ENCODE assay signal across 1 cellular context in the genomic region with DNA sequence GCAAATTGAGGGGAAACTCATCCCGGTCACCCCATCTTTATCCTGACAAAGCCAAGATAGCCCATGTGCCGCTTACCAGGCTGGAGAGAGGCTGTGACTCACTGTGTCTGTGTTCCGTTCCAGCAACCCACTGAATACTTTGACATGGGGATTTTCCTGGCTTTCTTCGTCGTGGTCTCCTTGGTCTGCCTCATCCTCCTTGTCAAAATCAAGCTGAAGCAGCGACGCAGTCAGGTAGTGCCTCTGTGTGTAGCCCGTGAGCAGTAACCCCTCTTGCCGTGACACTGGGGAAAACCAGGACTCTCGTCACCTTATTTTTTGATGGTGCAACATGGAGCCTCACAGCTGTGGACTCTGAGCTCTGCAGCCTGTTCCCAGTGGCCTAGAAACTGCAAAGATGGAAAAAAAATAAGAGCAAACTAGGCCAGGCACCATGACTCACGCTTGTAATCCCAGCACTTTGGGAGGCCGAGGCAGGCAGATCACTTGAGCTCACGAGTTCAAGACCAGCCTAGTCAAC.
A peak's percentile ranks its signal among the peaks of the same experiment; 100 is the strongest.
TF ChIP-seq lines count a peak whose summit lies in the region.

No MANE protein-coding gene starts in this region.

TF ChIP-seq in HepG2, 621 proteins besides CTCF, POLR2A, EP300 and RAD21 (continued from another document and continues in another):
- TF ChIP-seq, protein P1, sequence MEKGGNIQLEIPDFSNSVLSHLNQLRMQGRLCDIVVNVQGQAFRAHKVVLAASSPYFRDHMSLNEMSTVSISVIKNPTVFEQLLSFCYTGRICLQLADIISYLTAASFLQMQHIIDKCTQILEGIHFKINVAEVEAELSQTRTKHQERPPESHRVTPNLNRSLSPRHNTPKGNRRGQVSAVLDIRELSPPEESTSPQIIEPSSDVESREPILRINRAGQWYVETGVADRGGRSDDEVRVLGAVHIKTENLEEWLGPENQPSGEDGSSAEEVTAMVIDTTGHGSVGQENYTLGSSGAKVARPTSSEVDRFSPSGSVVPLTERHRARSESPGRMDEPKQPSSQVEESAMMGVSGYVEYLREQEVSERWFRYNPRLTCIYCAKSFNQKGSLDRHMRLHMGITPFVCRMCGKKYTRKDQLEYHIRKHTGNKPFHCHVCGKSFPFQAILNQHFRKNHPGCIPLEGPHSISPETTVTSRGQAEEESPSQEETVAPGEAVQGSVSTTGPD (CRISPR knock-in tag; IDR thresholded peaks at IDR 0.05) = no peak
- TF ChIP-seq MED1 (CRISPR knock-in tag; IDR thresholded peaks at IDR 0.05) (0 out of 2 replicates have a peak, but pooled peaks have one; percentile 5), ZBTB7B (CRISPR knock-in tag; IDR thresholded peaks at IDR 0.05) (no peak), ZNF382 (CRISPR knock-in tag; IDR thresholded peaks at IDR 0.05; ENCODE audit: borderline replicate concordance) (no peak), ZNF558 (CRISPR knock-in tag; IDR thresholded peaks at IDR 0.05; ENCODE audit: borderline replicate concordance) (no peak), MAFK (conservative IDR thresholded peaks at IDR 0.05 in 1 of 2, IDR thresholded peaks at IDR 0.05 in 1 of 2; ENCODE audit: low read length in 2 of 2) (no peak), PAX8 (CRISPR knock-in tag; IDR thresholded peaks at IDR 0.05; ENCODE audit: borderline replicate concordance) (no peak), ZNF883 (CRISPR knock-in tag; IDR thresholded peaks at IDR 0.05; ENCODE audit: not compliant biosample characterization) (no peak), ZNF891 (CRISPR knock-in tag; IDR thresholded peaks at IDR 0.05) (no peak), NR2F1 (CRISPR knock-in tag; IDR thresholded peaks at IDR 0.05) (no peak), RFX5 (IDR thresholded peaks at IDR 0.05; ENCODE audit: low read depth, low read length) (no peak), BHLHE40 (IDR thresholded peaks at IDR 0.05; ENCODE audit: low read length) (no peak), YEATS4 (CRISPR knock-in tag; IDR thresholded peaks at IDR 0.05; ENCODE audit: borderline replicate concordance) (no peak), RXRB (CRISPR knock-in tag; IDR thresholded peaks at IDR 0.05; ENCODE audit: borderline replicate concordance) (peak; percentile 41), ZKSCAN8 (CRISPR knock-in tag; IDR thresholded peaks at IDR 0.05; ENCODE audit: borderline replicate concordance) (no peak), ZFY (CRISPR knock-in tag; IDR thresholded peaks at IDR 0.05) (peak; percentile 40), PHF8 (CRISPR knock-in tag; IDR thresholded peaks at IDR 0.05) (no peak), ZNF143 (CRISPR knock-in tag; IDR thresholded peaks at IDR 0.05) (no peak), NFE2L1 (CRISPR knock-in tag; IDR thresholded peaks at IDR 0.05; ENCODE audit: borderline replicate concordance) (no peak), ZIK1 (CRISPR knock-in tag; IDR thresholded peaks at IDR 0.05; ENCODE audit: borderline replicate concordance, low read depth) (no peak), HNF4G (IDR thresholded peaks at IDR 0.05; ENCODE audit: borderline replicate concordance, low read depth, low read length) (peak; percentile 56; the same call in 1 of the 2 replicates), HNF4G (CRISPR knock-in tag; IDR thresholded peaks at IDR 0.05; ENCODE audit: borderline replicate concordance, low read depth) (0 out of 2 replicates have a peak, but pooled peaks have one; percentile 21)
- TF ChIP-seq, protein P2, sequence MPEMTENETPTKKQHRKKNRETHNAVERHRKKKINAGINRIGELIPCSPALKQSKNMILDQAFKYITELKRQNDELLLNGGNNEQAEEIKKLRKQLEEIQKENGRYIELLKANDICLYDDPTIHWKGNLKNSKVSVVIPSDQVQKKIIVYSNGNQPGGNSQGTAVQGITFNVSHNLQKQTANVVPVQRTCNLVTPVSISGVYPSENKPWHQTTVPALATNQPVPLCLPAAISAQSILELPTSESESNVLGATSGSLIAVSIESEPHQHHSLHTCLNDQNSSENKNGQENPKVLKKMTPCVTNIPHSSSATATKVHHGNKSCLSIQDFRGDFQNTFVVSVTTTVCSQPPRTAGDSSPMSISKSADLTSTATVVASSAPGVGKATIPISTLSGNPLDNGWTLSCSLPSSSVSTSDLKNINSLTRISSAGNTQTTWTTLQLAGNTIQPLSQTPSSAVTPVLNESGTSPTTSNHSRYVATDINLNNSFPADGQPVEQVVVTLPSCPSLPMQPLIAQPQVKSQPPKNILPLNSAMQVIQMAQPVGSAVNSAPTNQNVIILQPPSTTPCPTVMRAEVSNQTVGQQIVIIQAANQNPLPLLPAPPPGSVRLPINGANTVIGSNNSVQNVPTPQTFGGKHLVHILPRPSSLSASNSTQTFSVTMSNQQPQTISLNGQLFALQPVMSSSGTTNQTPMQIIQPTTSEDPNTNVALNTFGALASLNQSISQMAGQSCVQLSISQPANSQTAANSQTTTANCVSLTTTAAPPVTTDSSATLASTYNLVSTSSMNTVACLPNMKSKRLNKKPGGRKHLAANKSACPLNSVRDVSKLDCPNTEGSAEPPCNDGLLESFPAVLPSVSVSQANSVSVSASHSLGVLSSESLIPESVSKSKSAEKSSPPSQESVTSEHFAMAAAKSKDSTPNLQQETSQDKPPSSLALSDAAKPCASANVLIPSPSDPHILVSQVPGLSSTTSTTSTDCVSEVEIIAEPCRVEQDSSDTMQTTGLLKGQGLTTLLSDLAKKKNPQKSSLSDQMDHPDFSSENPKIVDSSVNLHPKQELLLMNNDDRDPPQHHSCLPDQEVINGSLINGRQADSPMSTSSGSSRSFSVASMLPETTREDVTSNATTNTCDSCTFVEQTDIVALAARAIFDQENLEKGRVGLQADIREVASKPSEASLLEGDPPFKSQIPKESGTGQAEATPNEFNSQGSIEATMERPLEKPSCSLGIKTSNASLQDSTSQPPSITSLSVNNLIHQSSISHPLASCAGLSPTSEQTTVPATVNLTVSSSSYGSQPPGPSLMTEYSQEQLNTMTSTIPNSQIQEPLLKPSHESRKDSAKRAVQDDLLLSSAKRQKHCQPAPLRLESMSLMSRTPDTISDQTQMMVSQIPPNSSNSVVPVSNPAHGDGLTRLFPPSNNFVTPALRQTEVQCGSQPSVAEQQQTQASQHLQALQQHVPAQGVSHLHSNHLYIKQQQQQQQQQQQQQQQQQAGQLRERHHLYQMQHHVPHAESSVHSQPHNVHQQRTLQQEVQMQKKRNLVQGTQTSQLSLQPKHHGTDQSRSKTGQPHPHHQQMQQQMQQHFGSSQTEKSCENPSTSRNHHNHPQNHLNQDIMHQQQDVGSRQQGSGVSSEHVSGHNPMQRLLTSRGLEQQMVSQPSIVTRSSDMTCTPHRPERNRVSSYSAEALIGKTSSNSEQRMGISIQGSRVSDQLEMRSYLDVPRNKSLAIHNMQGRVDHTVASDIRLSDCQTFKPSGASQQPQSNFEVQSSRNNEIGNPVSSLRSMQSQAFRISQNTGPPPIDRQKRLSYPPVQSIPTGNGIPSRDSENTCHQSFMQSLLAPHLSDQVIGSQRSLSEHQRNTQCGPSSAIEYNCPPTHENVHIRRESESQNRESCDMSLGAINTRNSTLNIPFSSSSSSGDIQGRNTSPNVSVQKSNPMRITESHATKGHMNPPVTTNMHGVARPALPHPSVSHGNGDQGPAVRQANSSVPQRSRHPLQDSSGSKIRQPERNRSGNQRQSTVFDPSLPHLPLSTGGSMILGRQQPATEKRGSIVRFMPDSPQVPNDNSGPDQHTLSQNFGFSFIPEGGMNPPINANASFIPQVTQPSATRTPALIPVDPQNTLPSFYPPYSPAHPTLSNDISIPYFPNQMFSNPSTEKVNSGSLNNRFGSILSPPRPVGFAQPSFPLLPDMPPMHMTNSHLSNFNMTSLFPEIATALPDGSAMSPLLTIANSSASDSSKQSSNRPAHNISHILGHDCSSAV (CRISPR knock-in tag; IDR thresholded peaks at IDR 0.05; ENCODE audit: borderline replicate concordance) = no peak
- TF ChIP-seq, protein P3, sequence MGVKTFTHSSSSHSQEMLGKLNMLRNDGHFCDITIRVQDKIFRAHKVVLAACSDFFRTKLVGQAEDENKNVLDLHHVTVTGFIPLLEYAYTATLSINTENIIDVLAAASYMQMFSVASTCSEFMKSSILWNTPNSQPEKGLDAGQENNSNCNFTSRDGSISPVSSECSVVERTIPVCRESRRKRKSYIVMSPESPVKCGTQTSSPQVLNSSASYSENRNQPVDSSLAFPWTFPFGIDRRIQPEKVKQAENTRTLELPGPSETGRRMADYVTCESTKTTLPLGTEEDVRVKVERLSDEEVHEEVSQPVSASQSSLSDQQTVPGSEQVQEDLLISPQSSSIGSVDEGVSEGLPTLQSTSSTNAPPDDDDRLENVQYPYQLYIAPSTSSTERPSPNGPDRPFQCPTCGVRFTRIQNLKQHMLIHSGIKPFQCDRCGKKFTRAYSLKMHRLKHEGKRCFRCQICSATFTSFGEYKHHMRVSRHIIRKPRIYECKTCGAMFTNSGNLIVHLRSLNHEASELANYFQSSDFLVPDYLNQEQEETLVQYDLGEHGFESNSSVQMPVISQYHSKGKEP (CRISPR knock-in tag; IDR thresholded peaks at IDR 0.05) = no peak
- TF ChIP-seq, protein P4, sequence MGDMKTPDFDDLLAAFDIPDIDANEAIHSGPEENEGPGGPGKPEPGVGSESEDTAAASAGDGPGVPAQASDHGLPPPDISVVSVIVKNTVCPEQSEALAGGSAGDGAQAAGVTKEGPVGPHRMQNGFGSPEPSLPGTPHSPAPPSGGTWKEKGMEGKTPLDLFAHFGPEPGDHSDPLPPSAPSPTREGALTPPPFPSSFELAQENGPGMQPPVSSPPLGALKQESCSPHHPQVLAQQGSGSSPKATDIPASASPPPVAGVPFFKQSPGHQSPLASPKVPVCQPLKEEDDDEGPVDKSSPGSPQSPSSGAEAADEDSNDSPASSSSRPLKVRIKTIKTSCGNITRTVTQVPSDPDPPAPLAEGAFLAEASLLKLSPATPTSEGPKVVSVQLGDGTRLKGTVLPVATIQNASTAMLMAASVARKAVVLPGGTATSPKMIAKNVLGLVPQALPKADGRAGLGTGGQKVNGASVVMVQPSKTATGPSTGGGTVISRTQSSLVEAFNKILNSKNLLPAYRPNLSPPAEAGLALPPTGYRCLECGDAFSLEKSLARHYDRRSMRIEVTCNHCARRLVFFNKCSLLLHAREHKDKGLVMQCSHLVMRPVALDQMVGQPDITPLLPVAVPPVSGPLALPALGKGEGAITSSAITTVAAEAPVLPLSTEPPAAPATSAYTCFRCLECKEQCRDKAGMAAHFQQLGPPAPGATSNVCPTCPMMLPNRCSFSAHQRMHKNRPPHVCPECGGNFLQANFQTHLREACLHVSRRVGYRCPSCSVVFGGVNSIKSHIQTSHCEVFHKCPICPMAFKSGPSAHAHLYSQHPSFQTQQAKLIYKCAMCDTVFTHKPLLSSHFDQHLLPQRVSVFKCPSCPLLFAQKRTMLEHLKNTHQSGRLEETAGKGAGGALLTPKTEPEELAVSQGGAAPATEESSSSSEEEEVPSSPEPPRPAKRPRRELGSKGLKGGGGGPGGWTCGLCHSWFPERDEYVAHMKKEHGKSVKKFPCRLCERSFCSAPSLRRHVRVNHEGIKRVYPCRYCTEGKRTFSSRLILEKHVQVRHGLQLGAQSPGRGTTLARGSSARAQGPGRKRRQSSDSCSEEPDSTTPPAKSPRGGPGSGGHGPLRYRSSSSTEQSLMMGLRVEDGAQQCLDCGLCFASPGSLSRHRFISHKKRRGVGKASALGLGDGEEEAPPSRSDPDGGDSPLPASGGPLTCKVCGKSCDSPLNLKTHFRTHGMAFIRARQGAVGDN (CRISPR knock-in tag; IDR thresholded peaks at IDR 0.05) = peak; percentile 46
- TF ChIP-seq, protein P5, sequence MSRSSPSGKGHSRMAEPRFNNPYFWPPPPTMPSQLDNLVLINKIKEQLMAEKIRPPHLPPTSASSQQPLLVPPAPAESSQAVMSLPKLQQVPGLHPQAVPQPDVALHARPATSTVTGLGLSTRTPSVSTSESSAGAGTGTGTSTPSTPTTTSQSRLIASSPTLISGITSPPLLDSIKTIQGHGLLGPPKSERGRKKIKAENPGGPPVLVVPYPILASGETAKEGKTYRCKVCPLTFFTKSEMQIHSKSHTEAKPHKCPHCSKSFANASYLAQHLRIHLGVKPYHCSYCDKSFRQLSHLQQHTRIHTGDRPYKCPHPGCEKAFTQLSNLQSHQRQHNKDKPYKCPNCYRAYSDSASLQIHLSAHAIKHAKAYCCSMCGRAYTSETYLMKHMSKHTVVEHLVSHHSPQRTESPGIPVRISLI (CRISPR knock-in tag; IDR thresholded peaks at IDR 0.05; ENCODE audit: borderline replicate concordance) = peak; percentile 72; the same call in 1 of the 2 replicates
- TF ChIP-seq, protein P6, sequence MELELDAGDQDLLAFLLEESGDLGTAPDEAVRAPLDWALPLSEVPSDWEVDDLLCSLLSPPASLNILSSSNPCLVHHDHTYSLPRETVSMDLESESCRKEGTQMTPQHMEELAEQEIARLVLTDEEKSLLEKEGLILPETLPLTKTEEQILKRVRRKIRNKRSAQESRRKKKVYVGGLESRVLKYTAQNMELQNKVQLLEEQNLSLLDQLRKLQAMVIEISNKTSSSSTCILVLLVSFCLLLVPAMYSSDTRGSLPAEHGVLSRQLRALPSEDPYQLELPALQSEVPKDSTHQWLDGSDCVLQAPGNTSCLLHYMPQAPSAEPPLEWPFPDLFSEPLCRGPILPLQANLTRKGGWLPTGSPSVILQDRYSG (CRISPR knock-in tag; IDR thresholded peaks at IDR 0.05) = no peak
- TF ChIP-seq, protein P7, sequence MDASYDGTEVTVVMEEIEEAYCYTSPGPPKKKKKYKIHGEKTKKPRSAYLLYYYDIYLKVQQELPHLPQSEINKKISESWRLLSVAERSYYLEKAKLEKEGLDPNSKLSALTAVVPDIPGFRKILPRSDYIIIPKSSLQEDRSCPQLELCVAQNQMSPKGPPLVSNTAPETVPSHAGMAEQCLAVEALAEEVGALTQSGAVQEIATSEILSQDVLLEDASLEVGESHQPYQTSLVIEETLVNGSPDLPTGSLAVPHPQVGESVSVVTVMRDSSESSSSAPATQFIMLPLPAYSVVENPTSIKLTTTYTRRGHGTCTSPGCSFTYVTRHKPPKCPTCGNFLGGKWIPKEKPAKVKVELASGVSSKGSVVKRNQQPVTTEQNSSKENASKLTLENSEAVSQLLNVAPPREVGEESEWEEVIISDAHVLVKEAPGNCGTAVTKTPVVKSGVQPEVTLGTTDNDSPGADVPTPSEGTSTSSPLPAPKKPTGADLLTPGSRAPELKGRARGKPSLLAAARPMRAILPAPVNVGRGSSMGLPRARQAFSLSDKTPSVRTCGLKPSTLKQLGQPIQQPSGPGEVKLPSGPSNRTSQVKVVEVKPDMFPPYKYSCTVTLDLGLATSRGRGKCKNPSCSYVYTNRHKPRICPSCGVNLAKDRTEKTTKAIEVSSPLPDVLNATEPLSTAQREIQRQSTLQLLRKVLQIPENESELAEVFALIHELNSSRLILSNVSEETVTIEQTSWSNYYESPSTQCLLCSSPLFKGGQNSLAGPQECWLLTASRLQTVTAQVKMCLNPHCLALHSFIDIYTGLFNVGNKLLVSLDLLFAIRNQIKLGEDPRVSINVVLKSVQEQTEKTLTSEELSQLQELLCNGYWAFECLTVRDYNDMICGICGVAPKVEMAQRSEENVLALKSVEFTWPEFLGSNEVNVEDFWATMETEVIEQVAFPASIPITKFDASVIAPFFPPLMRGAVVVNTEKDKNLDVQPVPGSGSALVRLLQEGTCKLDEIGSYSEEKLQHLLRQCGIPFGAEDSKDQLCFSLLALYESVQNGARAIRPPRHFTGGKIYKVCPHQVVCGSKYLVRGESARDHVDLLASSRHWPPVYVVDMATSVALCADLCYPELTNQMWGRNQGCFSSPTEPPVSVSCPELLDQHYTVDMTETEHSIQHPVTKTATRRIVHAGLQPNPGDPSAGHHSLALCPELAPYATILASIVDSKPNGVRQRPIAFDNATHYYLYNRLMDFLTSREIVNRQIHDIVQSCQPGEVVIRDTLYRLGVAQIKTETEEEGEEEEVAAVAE (CRISPR knock-in tag; IDR thresholded peaks at IDR 0.05; ENCODE audit: borderline replicate concordance) = no peak
